In genomic region chr3:23815879-23816278, GRCh38 we compare ENCODE assay signal across 2 cellular contexts.
TF ChIP-seq lines count a peak whose summit lies in the region.

No MANE protein-coding gene starts in this region.

TF ChIP-seq in HepG2, 621 proteins besides CTCF, POLR2A, EP300 and RAD21:
- TF ChIP-seq HNRNPH1 (optimal IDR thresholded peaks at IDR 0.05; ENCODE audit: low read depth, low read length) (no peak), ZNF598 (CRISPR knock-in tag; IDR thresholded peaks at IDR 0.05; ENCODE audit: borderline replicate concordance) (no peak), SYNCRIP (IDR thresholded peaks at IDR 0.05; ENCODE audit: insufficient read depth, low read depth, low read length) (no peak), CEBPG (CRISPR knock-in tag; IDR thresholded peaks at IDR 0.05) (no peak), HNF4A (CRISPR knock-in tag; IDR thresholded peaks at IDR 0.05) (no peak), ZNF775 (CRISPR knock-in tag; IDR thresholded peaks at IDR 0.05; ENCODE audit: borderline replicate concordance) (no peak), ZNF564 (CRISPR knock-in tag; IDR thresholded peaks at IDR 0.05) (no peak), PHF20 (CRISPR knock-in tag; IDR thresholded peaks at IDR 0.05) (no peak), ZNF367 (CRISPR knock-in tag; IDR thresholded peaks at IDR 0.05; ENCODE audit: borderline replicate concordance) (no peak), ZNF230 (CRISPR knock-in tag; IDR thresholded peaks at IDR 0.05) (no peak), IRX3 (CRISPR knock-in tag; IDR thresholded peaks at IDR 0.05; ENCODE audit: borderline replicate concordance, low read depth) (no peak), HNRNPK (IDR thresholded peaks at IDR 0.05; ENCODE audit: low read depth, low read length, poor library complexity, severe bottlenecking) (no peak)

TF ChIP-seq in GM12878, 131 proteins besides CTCF, POLR2A, EP300 and RAD21:
- TF ChIP-seq RUNX3 (IDR thresholded peaks at IDR 0.05; ENCODE audit: low read length): peak; percentile 45; the same call in 1 of the 2 replicates
- TF ChIP-seq RBBP5 (conservative IDR thresholded peaks at IDR 0.05): no peak
